In genomic region chr9:121362813-121363585, GRCh38 we compare ENCODE assay signal across 9 cellular contexts. TPM values are rescaled to one million over a fixed set of nuclear protein-coding genes. Genes with fewer than 3 reads are reported as not detected.
DNase-seq lines count a peak whose midpoint lies in the region; ATAC-seq and TF ChIP-seq lines count a peak whose summit lies in the region.
"Had no signal": no experiment of that assay in that cellular context is flagged by ENCODE, and none has a peak within 500 bp of the region (broad histone marks: within the 10 kb centered on the region; RNA-seq: fewer than 3 reads in every experiment).

No MANE protein-coding gene starts in this region.

- H3K27me3 ChIP-seq in dorsolateral prefrontal cortex (no peaks in the 10 kb centered on the region), uterus (no peaks in the 10 kb centered on the region)

- no peak overlapping the region for H3K4me3 Mint-ChIP-seq in activated CD8-positive, alpha-beta T cell treated with anti-CD3 and anti-CD28 coated beads for 36 hours
- H3K4me3 Mint-ChIP-seq in activated CD8-positive, alpha-beta T cell treated with anti-CD3 and anti-CD28 coated beads, Interleukin-2, amount 10 ng/mL, durations not matched to agents 7 days and 5 days = no peak overlapping the region

- no peak for ATAC-seq in activated CD8-positive, alpha-beta T cell treated with anti-CD3 and anti-CD28 coated beads for 36 hours
- no peak for ATAC-seq in activated CD8-positive, alpha-beta T cell treated with anti-CD3 and anti-CD28 coated beads, Interleukin-2, amount 10 ng/mL, durations not matched to agents 7 days and 5 days
- ATAC-seq in mucosa of descending colon = peak; percentile 83

- DNase-seq in activated CD8-positive, alpha-beta T cell treated with anti-CD3 and anti-CD28 coated beads for 36 hours = no peak
- DNase-seq in activated CD8-positive, alpha-beta T cell treated with anti-CD3 and anti-CD28 coated beads, Interleukin-2, amount 10 ng/mL, durations not matched to agents 7 days and 5 days = no peak
- DNase-seq in dorsolateral prefrontal cortex = no peak
- DNase-seq in mucosa of descending colon = peak in 1 of 3 donors; percentile 32
- DNase-seq in uterus = no peak
- DNase-seq in lower leg skin (ENCODE audit: low spot score in 2 of 2) = no peak
- no peak for DNase-seq in middle frontal gyrus (ENCODE audit: extremely low spot score, low spot score)
- no peak for DNase-seq in NCI-H526 (lab: John Stamatoyannopoulos, UW)
- DNase-seq: activated CD4-positive, alpha-beta T cell treated with anti-CD3 and anti-CD28 coated beads, Interleukin-2, amount 50 U/mL, for 4 hours had no signal

- no peaks in the 10 kb centered on the region for H3K36me3 ChIP-seq in mucosa of descending colon (ENCODE audit: low read depth)
- no peaks in the 10 kb centered on the region for H3K36me3 ChIP-seq in uterus

- intact Hi-C loops in activated CD8-positive, alpha-beta T cell treated with anti-CD3 and anti-CD28 coated beads for 36 hours (cut with micrococcal nuclease) = no loop called here
- intact Hi-C loops in dorsolateral prefrontal cortex (cut with DNase I) (no loop called here), mucosa of descending colon (cut with DNase I, micrococcal nuclease) (no loop called here), uterus (cut with DNase I; ENCODE audit: low total_unique reads) (no loop called here), lower leg skin (cut with DNase I; ENCODE audit: low total_unique reads) (no loop called here)

- CTCF ChIA-PET in activated CD8-positive, alpha-beta T cell treated with anti-CD3 and anti-CD28 coated beads for 36 hours (lab: Charles Lee) = interaction anchor here (1.0 to 4.9 kb wide), 4 partner anchors 9 to 85 kb away, joined by 3 to 20 read pairs (median 6); no protein-coding TSS in a partner anchor
- CTCF ChIA-PET in activated CD8-positive, alpha-beta T cell treated with anti-CD3 and anti-CD28 coated beads, Interleukin-2, amount 10 ng/mL, durations not matched to agents 7 days and 5 days (lab: Charles Lee) = interaction anchor here (1.7 to 5.7 kb wide), 3 partner anchors 9 to 43 kb away, joined by 5 to 31 read pairs (median 11); no protein-coding TSS in a partner anchor

- H3K27ac ChIP-seq in dorsolateral prefrontal cortex = peak overlapping the region in 58 of 59 donors; percentile 1 to 97 (median 70)
- H3K27ac ChIP-seq in uterus = peak overlapping the region; percentile 75 to 97

- H3K4me1 ChIP-seq in mucosa of descending colon (ENCODE audit: low read depth) (peaks cover 23% of the 10 kb centered on the region), uterus (peaks cover 18 to 28% of the 10 kb centered on the region in 2 donors)

- POLR2A ChIA-PET in activated CD8-positive, alpha-beta T cell treated with anti-CD3 and anti-CD28 coated beads for 36 hours (lab: Charles Lee) = no interaction called here
- POLR2A ChIA-PET in activated CD8-positive, alpha-beta T cell treated with anti-CD3 and anti-CD28 coated beads, Interleukin-2, amount 10 ng/mL, durations not matched to agents 7 days and 5 days (lab: Charles Lee) = interaction anchor here (0.9 kb wide), 1 partner anchor 12 kb away, joined by 3 read pairs; no protein-coding TSS in a partner anchor

- TF ChIP-seq POLR2A in uterus (IDR thresholded peaks at IDR 0.05) (peak in 1 of 2 donors; percentile 19), lower leg skin (IDR thresholded peaks at IDR 0.05) (no peak)

- 4 to 5% methylated on average over 2 of the region's 2 CpGs for WGBS in lower leg skin, 2 donors

- peaks cover 71% of the 10 kb centered on the region for H3K4me1 Mint-ChIP-seq in activated CD8-positive, alpha-beta T cell treated with anti-CD3 and anti-CD28 coated beads for 36 hours (ENCODE audit: low read depth)
- H3K4me1 Mint-ChIP-seq in activated CD8-positive, alpha-beta T cell treated with anti-CD3 and anti-CD28 coated beads, Interleukin-2, amount 10 ng/mL, durations not matched to agents 7 days and 5 days (ENCODE audit: low read depth) = peaks cover 74% of the 10 kb centered on the region

- peaks cover 2% of the 10 kb centered on the region for H3K36me3 Mint-ChIP-seq in activated CD8-positive, alpha-beta T cell treated with anti-CD3 and anti-CD28 coated beads for 36 hours (ENCODE audit: low read depth)
- H3K36me3 Mint-ChIP-seq in activated CD8-positive, alpha-beta T cell treated with anti-CD3 and anti-CD28 coated beads, Interleukin-2, amount 10 ng/mL, durations not matched to agents 7 days and 5 days (ENCODE audit: low read depth) = peaks cover 37% of the 10 kb centered on the region

- H3K27ac Mint-ChIP-seq in activated CD8-positive, alpha-beta T cell treated with anti-CD3 and anti-CD28 coated beads for 36 hours = peak overlapping the region; percentile 47
- no peak overlapping the region for H3K27ac Mint-ChIP-seq in activated CD8-positive, alpha-beta T cell treated with anti-CD3 and anti-CD28 coated beads, Interleukin-2, amount 10 ng/mL, durations not matched to agents 7 days and 5 days

- no peak for TF ChIP-seq CTCF in activated CD8-positive, alpha-beta T cell treated with anti-CD3 and anti-CD28 coated beads for 36 hours (IDR thresholded peaks at IDR 0.05)
- TF ChIP-seq CTCF in dorsolateral prefrontal cortex (IDR thresholded peaks at IDR 0.05 in 54 of 56, conservative IDR thresholded peaks at IDR 0.05 in 2 of 56; ENCODE audit: low read depth in 1 of 56, partially characterized antibody in 56 of 56) (no peak), mucosa of descending colon (IDR thresholded peaks at IDR 0.05) (no peak), uterus (IDR thresholded peaks at IDR 0.05) (no peak), lower leg skin (IDR thresholded peaks at IDR 0.05) (no peak)

- H3K9me3 Mint-ChIP-seq in activated CD8-positive, alpha-beta T cell treated with anti-CD3 and anti-CD28 coated beads for 36 hours = no peaks in the 10 kb centered on the region
- H3K9me3 Mint-ChIP-seq in activated CD8-positive, alpha-beta T cell treated with anti-CD3 and anti-CD28 coated beads, Interleukin-2, amount 10 ng/mL, durations not matched to agents 7 days and 5 days (ENCODE audit: insufficient read depth) = peaks cover 4% of the 10 kb centered on the region

- H3K4me3 ChIP-seq in dorsolateral prefrontal cortex (peak overlapping the region in 16 of 59 donors; percentile 0 to 94 (median 7)), mucosa of descending colon (no peak overlapping the region), uterus (no peak overlapping the region), lower leg skin (ENCODE audit: low read depth, poor library complexity, severe bottlenecking) (no peak overlapping the region)

- no peaks in the 10 kb centered on the region for H3K9me3 ChIP-seq in mucosa of descending colon
- H3K9me3 ChIP-seq in uterus = no peaks in the 10 kb centered on the region

- no peaks in the 10 kb centered on the region for H3K27me3 Mint-ChIP-seq in activated CD8-positive, alpha-beta T cell treated with anti-CD3 and anti-CD28 coated beads for 36 hours
- no peaks in the 10 kb centered on the region for H3K27me3 Mint-ChIP-seq in activated CD8-positive, alpha-beta T cell treated with anti-CD3 and anti-CD28 coated beads, Interleukin-2, amount 10 ng/mL, durations not matched to agents 7 days and 5 days (ENCODE audit: low read depth)

RNA-seq across cellular contexts. Expression of gene STOM, which starts 7.1 kb away (rescaled TPM):
- total RNA-seq in activated CD8-positive, alpha-beta T cell treated with anti-CD3 and anti-CD28 coated beads for 36 hours = 10 to 100 TPM; 31.7 to 32.5 TPM
- total RNA-seq in activated CD8-positive, alpha-beta T cell treated with anti-CD3 and anti-CD28 coated beads, Interleukin-2, amount 10 ng/mL, durations not matched to agents 7 days and 5 days = 10 to 100 TPM; 50.7 to 54.9 TPM
- total RNA-seq in dorsolateral prefrontal cortex = 100 to 1,000 TPM in 87 of 120 experiments, 10 to 100 TPM in 33; 58.0 to 261 (median 119) TPM
- 100 to 1,000 TPM in 2 of 3 donors, 10 to 100 TPM in 1; 79.7 to 335 (median 199) TPM for total RNA-seq in mucosa of descending colon
- 100 to 1,000 TPM; 143 to 299 (median 158) TPM for total RNA-seq in uterus
- total RNA-seq in lower leg skin = 100 to 1,000 TPM; 131 to 323 (median 208) TPM
